ENCODE assay signal across 25 cellular contexts in the genomic region with DNA sequence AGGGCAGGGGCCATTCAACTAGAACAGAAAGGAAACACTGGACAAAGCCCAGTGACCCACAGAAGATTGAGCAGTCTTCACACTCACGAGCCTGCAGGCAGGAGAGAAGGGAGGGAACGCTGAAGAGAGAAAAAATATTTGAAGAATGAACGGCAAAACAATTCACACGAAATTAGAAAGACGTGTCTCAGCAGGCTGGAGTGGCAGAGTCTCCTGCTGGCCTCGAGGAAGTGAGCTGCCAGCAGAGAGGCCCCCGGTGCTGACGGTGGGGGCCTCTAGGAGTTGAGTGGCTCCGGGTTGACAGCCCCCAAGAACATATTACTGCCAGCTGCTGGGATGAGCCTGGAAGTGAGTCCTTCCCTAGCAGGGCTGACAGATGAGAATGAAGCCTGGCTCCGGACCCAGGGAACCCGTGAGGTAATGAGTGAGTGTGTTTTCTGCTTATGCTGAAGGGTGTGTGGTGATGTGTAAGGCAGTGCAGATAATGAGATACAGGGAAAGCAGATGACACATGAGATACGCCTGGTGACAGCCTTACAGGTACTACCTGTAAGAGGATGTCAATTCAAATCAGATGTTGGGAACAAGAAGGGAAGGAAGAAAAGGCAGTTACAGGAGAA. TPM values are rescaled to one million over a fixed set of nuclear protein-coding genes. Genes with fewer than 3 reads are reported as not detected.
A peak's percentile ranks its signal among the peaks of the same experiment; 100 is the strongest.
DNase-seq lines count a peak whose midpoint lies in the region; ATAC-seq and TF ChIP-seq lines count a peak whose summit lies in the region.
"Had no signal": no experiment of that assay in that cellular context is flagged by ENCODE, and none has a peak within 500 bp of the region (broad histone marks: within the 10 kb centered on the region; RNA-seq: fewer than 3 reads in every experiment).

No MANE protein-coding gene starts in this region.

- H3K4me3 ChIP-seq in thyroid gland (replicated peaks in 1 of 3) (no peak overlapping the region), Peyer's patch (no peak overlapping the region)
- H3K4me3 ChIP-seq: breast epithelium, hepatocyte, K562, mucosa of descending colon had no signal

- peak overlapping the region; percentile 16 for H3K4me3 Mint-ChIP-seq in chondrocyte (ENCODE audit: unreplicated experiment)
- peak overlapping the region; percentile 8 for H3K4me3 Mint-ChIP-seq in nephron progenitor cell
- H3K4me3 Mint-ChIP-seq: activated CD4-positive, alpha-beta memory T cell treated with anti-CD3 and anti-CD28 coated beads, Interleukin-2, amount 10 ng/mL, durations not matched to agents 7 days and 5 days; CD4-positive, CD25-positive, alpha-beta regulatory T cell; immature natural killer cell had no signal

- H3K36me3 Mint-ChIP-seq in chondrocyte (ENCODE audit: low read depth), result peaks cover 35% of the 10 kb centered on the region
- H3K36me3 Mint-ChIP-seq in nephron progenitor cell (ENCODE audit: low read depth), result peaks cover 32% of the 10 kb centered on the region

- H3K27me3 Mint-ChIP-seq in chondrocyte (ENCODE audit: low read depth) (no peaks in the 10 kb centered on the region), nephron progenitor cell (ENCODE audit: low read depth, poor library complexity) (no peaks in the 10 kb centered on the region)
- H3K27me3 Mint-ChIP-seq: activated CD4-positive, alpha-beta memory T cell treated with anti-CD3 and anti-CD28 coated beads, Interleukin-2, amount 10 ng/mL, durations not matched to agents 7 days and 5 days; CD4-positive, CD25-positive, alpha-beta regulatory T cell had no signal

- H3K27ac Mint-ChIP-seq in chondrocyte (ENCODE audit: unreplicated experiment) (peak overlapping the region; percentile 84), nephron progenitor cell (peak overlapping the region; percentile 77)
- H3K27ac Mint-ChIP-seq: activated CD4-positive, alpha-beta memory T cell treated with anti-CD3 and anti-CD28 coated beads, Interleukin-2, amount 10 ng/mL, durations not matched to agents 7 days and 5 days had no signal

- no peak for ATAC-seq in HG03045 (IDR thresholded peaks at IDR 0.05; ENCODE audit: unreplicated experiment)
- ATAC-seq: K562, left ventricle myocardium superior, mucosa of descending colon had no signal

- H3K36me3 ChIP-seq in thyroid gland (peaks cover 22 to 31% of the 10 kb centered on the region in 2 donors), Peyer's patch (peaks cover 0 to 59% (median 0%) of the 10 kb centered on the region in 3 donors)
- H3K36me3 ChIP-seq: breast epithelium had no signal

- H3K4me1 ChIP-seq in thyroid gland, result no peaks in the 10 kb centered on the region
- no peaks in the 10 kb centered on the region for H3K4me1 ChIP-seq in Peyer's patch
- H3K4me1 ChIP-seq: breast epithelium had no signal

- TF ChIP-seq CTCF in chondrocyte (IDR thresholded peaks at IDR 0.05) (no peak), nephron progenitor cell (IDR thresholded peaks at IDR 0.05) (no peak), thyroid gland (IDR thresholded peaks at IDR 0.05) (no peak), Peyer's patch (IDR thresholded peaks at IDR 0.05) (no peak)

- intact Hi-C loops in thyroid gland (cut with DNase I), result no loop called here

- no peaks in the 10 kb centered on the region for H3K27me3 ChIP-seq in thyroid gland
- no peaks in the 10 kb centered on the region for H3K27me3 ChIP-seq in Peyer's patch
- H3K27me3 ChIP-seq: breast epithelium, hepatocyte had no signal

- H3K9me3 ChIP-seq in thyroid gland, result no peaks in the 10 kb centered on the region
- H3K9me3 ChIP-seq in Peyer's patch, result no peaks in the 10 kb centered on the region
- H3K9me3 ChIP-seq: breast epithelium, mucosa of descending colon had no signal

- no peak overlapping the region for H3K27ac ChIP-seq in thyroid gland
- H3K27ac ChIP-seq in Peyer's patch, result no peak overlapping the region
- H3K27ac ChIP-seq: breast epithelium, hepatocyte had no signal

- H3K9me3 Mint-ChIP-seq in chondrocyte (ENCODE audit: low read depth) (no peaks in the 10 kb centered on the region), nephron progenitor cell (no peaks in the 10 kb centered on the region)
- H3K9me3 Mint-ChIP-seq: activated CD4-positive, alpha-beta memory T cell treated with anti-CD3 and anti-CD28 coated beads, Interleukin-2, amount 10 ng/mL, durations not matched to agents 7 days and 5 days had no signal

- H3K4me1 Mint-ChIP-seq in chondrocyte (ENCODE audit: low read depth) (peaks cover 13% of the 10 kb centered on the region), nephron progenitor cell (peaks cover 27% of the 10 kb centered on the region)
- H3K4me1 Mint-ChIP-seq: activated CD4-positive, alpha-beta memory T cell treated with anti-CD3 and anti-CD28 coated beads, Interleukin-2, amount 10 ng/mL, durations not matched to agents 7 days and 5 days; CD4-positive, CD25-positive, alpha-beta regulatory T cell; immature natural killer cell had no signal

- peak; percentile 15 for DNase-seq in NCI-H1694 (lab: John Stamatoyannopoulos, UW)
- DNase-seq in NCI-H2171 treated with DMSO at 0.1 percent for 48 hours (lab: John Stamatoyannopoulos, UW), result peak; percentile 70
- DNase-seq in chondrocyte (ENCODE audit: low spot score), result peak; percentile 52
- DNase-seq in nephron progenitor cell, result no peak
- DNase-seq in thyroid gland, result no peak
- DNase-seq in Peyer's patch, result no peak
- DNase-seq: activated CD4-positive, alpha-beta memory T cell treated with anti-CD3 and anti-CD28 coated beads, Interleukin-2, amount 10 ng/mL, durations not matched to agents 7 days and 5 days; activated gamma-delta T cell treated with Interleukin-2 at 50 U/mL for 16 hours; CD4-positive, CD25-positive, alpha-beta regulatory T cell; DMS153; GF-D8; immature natural killer cell; left ventricle myocardium superior; mucosa of descending colon; NCI-H2029 treated with DMSO at 0.1 percent for 48 hours; NCI-H510A; stimulated activated CD4-positive, alpha-beta T cell treated with anti-CD3 and anti-CD28 coated beads, Interleukin-2, amount 100 ng/mL, for 48 hours; stimulated activated naive CD4-positive, alpha-beta T cell treated with Interleukin-2 at 50 U/mL for 16 hours; T1000 had no signal

- TF ChIP-seq POLR2A in thyroid gland (IDR thresholded peaks at IDR 0.05) (no peak), Peyer's patch (IDR thresholded peaks at IDR 0.05) (no peak)

- 82 to 84% methylated on average over 12 of the region's 12 CpGs for WGBS in thyroid gland, 2 donors

RNA-seq across cellular contexts. Expression of a gene that starts 23.4 kb away (rescaled TPM):
- 44.0 to 45.8 TPM (median 45.7 TPM) in 3 replicates for total RNA-seq in chondrocyte
- total RNA-seq in thyroid gland, result 10 to 100 TPM; 38.7 to 45.2 (median 43.7) TPM
- total RNA-seq in Peyer's patch, result 10 to 100 TPM; 31.3 to 99.0 (median 40.8) TPM

RNA-seq across cellular contexts. Expression of a gene that starts 37.3 kb away (rescaled TPM):
- 37.4 to 40.6 TPM (median 37.6 TPM) in 3 replicates for total RNA-seq in chondrocyte
- total RNA-seq in thyroid gland, result 10 to 100 TPM; 26.0 to 41.6 (median 30.8) TPM
- 10 to 100 TPM; 42.9 to 64.5 (median 54.7) TPM for total RNA-seq in Peyer's patch

RNA-seq across cellular contexts. Expression of a gene that starts 37.5 kb away (rescaled TPM):
- total RNA-seq in chondrocyte (5.8 to 8.2 TPM (median 7.3 TPM) in 3 replicates), thyroid gland (1 to 10 TPM; 5.1 to 8.6 (median 6.8) TPM), Peyer's patch (10 to 100 TPM in 3 of 4 donors, 1 to 10 TPM in 1; 6.8 to 22.8 (median 13.7) TPM)

RNA-seq across cellular contexts. Expression of a gene that starts 47.2 kb away (rescaled TPM):
- total RNA-seq in chondrocyte, result 0.72 to 1.00 TPM in 2 of 3 replicates, not detected in the other
- 10 to 100 TPM in 1 of 4 donors, 1 to 10 TPM in 3; 8.6 to 20.2 (median 9.7) TPM for total RNA-seq in thyroid gland
- not detected for total RNA-seq in Peyer's patch
- total RNA-seq: activated CD4-positive, alpha-beta memory T cell treated with anti-CD3 and anti-CD28 coated beads, Interleukin-2, amount 10 ng/mL, durations not matched to agents 7 days and 5 days; HT-29; RPMI7951 had no signal

Comparison
In these comparisons a context has a peak if more than half of its experiments do, and no peak if none do; other contexts are left out.
1. DNase-seq: peak in NCI-H1694 (single experiment), NCI-H2171 treated with DMSO at 0.1 percent for 48 hours (single experiment) and chondrocyte (single experiment); none in nephron progenitor cell (single experiment), thyroid gland (0 of 2) and Peyer's patch (0 of 3).